8 cellular contexts compared by ENCODE assay signal in the genomic region with DNA sequence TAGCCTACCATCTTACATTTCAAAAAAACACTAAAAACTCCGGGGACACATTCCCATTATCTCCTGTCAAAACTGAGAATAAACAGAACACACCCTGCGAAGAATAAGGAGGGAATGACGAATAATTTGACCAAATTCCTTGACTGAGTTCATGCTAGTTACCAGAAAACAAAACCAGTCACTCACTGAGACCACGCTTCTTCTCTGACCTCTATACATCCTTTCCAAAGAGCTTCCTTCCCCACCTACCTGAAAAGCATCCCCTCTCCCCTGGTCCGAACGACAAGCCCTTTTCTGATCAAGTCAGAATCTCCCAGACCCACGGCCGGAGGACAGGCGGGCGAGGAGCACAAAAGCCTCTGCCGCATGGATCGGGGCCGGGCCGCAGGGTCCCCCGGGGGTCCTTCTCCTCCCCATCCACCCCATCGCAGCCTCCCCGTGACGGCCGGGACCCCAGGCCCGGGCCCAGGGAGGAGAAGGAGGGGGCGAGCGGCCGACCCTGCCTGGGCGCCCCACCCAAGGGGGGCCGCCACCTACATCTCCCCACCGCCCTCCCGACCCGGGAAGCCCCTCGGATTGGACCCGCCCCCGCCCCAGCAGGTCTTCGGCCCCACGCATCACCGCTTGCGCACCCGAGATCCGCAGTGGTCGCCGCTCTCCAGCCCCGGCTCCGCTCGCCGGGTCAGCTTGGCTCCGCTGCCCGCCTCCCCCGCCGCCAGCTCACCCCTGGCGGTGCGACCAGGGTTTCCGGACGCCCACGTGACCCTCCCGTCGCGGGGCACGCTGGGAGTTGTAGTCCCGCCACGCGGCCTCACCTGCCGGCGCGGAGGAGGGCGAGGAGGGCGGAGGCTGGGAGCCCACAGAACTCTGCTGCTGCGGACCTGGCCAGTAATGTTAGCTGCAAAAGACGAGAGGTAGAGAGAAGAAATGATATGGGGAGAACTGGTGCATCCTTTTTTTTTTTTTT. TPM values are rescaled to one million over a fixed set of nuclear protein-coding genes. Genes with fewer than 3 reads are reported as not detected.
A peak's percentile ranks its signal among the peaks of the same experiment; 100 is the strongest.
DNase-seq lines count a peak whose midpoint lies in the region; ATAC-seq and TF ChIP-seq lines count a peak whose summit lies in the region.

A gene with protein sequence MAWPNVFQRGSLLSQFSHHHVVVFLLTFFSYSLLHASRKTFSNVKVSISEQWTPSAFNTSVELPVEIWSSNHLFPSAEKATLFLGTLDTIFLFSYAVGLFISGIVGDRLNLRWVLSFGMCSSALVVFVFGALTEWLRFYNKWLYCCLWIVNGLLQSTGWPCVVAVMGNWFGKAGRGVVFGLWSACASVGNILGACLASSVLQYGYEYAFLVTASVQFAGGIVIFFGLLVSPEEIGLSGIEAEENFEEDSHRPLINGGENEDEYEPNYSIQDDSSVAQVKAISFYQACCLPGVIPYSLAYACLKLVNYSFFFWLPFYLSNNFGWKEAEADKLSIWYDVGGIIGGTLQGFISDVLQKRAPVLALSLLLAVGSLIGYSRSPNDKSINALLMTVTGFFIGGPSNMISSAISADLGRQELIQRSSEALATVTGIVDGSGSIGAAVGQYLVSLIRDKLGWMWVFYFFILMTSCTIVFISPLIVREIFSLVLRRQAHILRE (minus strand): TSS at position 747 of the 967 bp plus-strand sequence. CDS start 16,004 bp downstream, outside the sequence.

- peaks cover 4% of the 10 kb centered on the region; the same call in 1 of the 2 replicates for H3K79me2 ChIP-seq in OCI-LY3 (ENCODE audit: low read length)

- H3K27ac ChIP-seq in OCI-LY3 (ENCODE audit: low read length): no peak within 1 kb of the TSS
- H3K27ac ChIP-seq in epithelial cell of prostate: peak within 1 kb of the TSS; percentile 48

- peaks cover 39% of the 10 kb centered on the region for H3K27me3 ChIP-seq in OCI-LY3 (ENCODE audit: low read depth, low read length)

- peak; percentile 98 for ATAC-seq in GM19467 (IDR thresholded peaks at IDR 0.05; ENCODE audit: unreplicated experiment)

- peak within 1 kb of the TSS; percentile 87 for H2AFZ ChIP-seq in OCI-LY3 (ENCODE audit: low read depth, low read length)

- H3K4me3 ChIP-seq in OCI-LY3 (ENCODE audit: low read length): peak within 1 kb of the TSS; percentile 99

- peak within 1 kb of the TSS; percentile 97 for H3K4me2 ChIP-seq in OCI-LY3 (ENCODE audit: low read length)

- no peaks in the 10 kb centered on the region for H3K4me1 ChIP-seq in OCI-LY3 (ENCODE audit: low read length)

- no peak for TF ChIP-seq CTCF in OCI-LY3 (IDR thresholded peaks at IDR 0.05; ENCODE audit: low read depth, low read length)

- H3K36me3 ChIP-seq in OCI-LY3 (replicated peaks; ENCODE audit: low read depth, low read length): no peaks in the 10 kb centered on the region

- peak within 1 kb of the TSS; percentile 83 for H3K9ac ChIP-seq in OCI-LY3 (ENCODE audit: low read length)

- peaks cover 24% of the 10 kb centered on the region for H4K20me1 ChIP-seq in OCI-LY3 (ENCODE audit: insufficient read depth, low read length)

- no peaks in the 10 kb centered on the region for H3K9me3 ChIP-seq in OCI-LY3 (ENCODE audit: insufficient read depth, low read length)

- peak; percentile 18 for DNase-seq in CMK (ENCODE audit: low read depth)
- DNase-seq in HS-27A (ENCODE audit: low read depth): peak; percentile 20
- DNase-seq in activated T-cell treated with anti-CD3 and anti-CD28 coated beads for 48 hours (ENCODE audit: low read depth): peak; percentile 88
- peak; percentile 16 for DNase-seq in epithelial cell of prostate (ENCODE audit: low read depth, low spot score)
- peak; percentile 84 for DNase-seq in mucosa of gallbladder (ENCODE audit: low spot score)
- peak; percentile 69 to 70 for DNase-seq in stimulated activated CD8-positive, alpha-beta memory T cell treated with anti-CD3 and anti-CD28 coated beads, Interleukin-4, amount 100 ng/mL, for 4 hours (ENCODE audit: low read depth in 2 of 2, low spot score in 1 of 2)

RNA-seq across cellular contexts. Expression of the gene that starts here (rescaled TPM):
- total RNA-seq in mucosa of gallbladder: 40.9 TPM

Comparison
In these comparisons a context has a peak if more than half of its experiments do, and no peak if none do; other contexts are left out.
1. DNase-seq: peak in every context shown above with its lines; median percentile 88 in activated T-cell treated with anti-CD3 and anti-CD28 coated beads for 48 hours; 84 in mucosa of gallbladder; 70 in stimulated activated CD8-positive, alpha-beta memory T cell treated with anti-CD3 and anti-CD28 coated beads, Interleukin-4, amount 100 ng/mL, for 4 hours; 20 in HS-27A; 18 in CMK; 16 in epithelial cell of prostate.